1 cellular context compared by ENCODE assay signal in genomic region chr18:59114160-59114559, GRCh38.
TF ChIP-seq lines count a peak whose summit lies in the region.

No MANE protein-coding gene starts in this region.

TF ChIP-seq in GM23338, 12 proteins besides CTCF, POLR2A, EP300 and RAD21 (continued from another document):
- TF ChIP-seq ZNF462 (CRISPR knock-in tag; IDR thresholded peaks at IDR 0.05) (no peak), ZNF331 (CRISPR knock-in tag; IDR thresholded peaks at IDR 0.05; ENCODE audit: low read depth) (no peak), ZNF114 (CRISPR knock-in tag; IDR thresholded peaks at IDR 0.05) (no peak), REST (IDR thresholded peaks at IDR 0.05; ENCODE audit: unreplicated experiment) (no peak), NANOG (IDR thresholded peaks at IDR 0.05; ENCODE audit: borderline replicate concordance) (no peak), EZH2 (IDR thresholded peaks at IDR 0.05; ENCODE audit: low read depth, unreplicated experiment) (no peak), EZH2phosphoT487 (IDR thresholded peaks at IDR 0.05; ENCODE audit: unreplicated experiment) (no peak), CREB1 (CRISPR knock-in tag; IDR thresholded peaks at IDR 0.05; ENCODE audit: low read depth) (no peak)
